Comparison of ENCODE assay signal across 1 cellular context in genomic region chrX:48816014-48816810, GRCh38.
TF ChIP-seq lines count a peak whose summit lies in the region.

No MANE protein-coding gene starts in this region.

TF ChIP-seq in K562, 482 proteins besides CTCF, POLR2A, EP300 and RAD21:
- TF ChIP-seq ZBTB33 (CRISPR knock-in tag; IDR thresholded peaks at IDR 0.05) (peak; percentile 83), ZC3H8 (IDR thresholded peaks at IDR 0.05) (no peak)
